Comparison of ENCODE assay signal across 8 cellular contexts in the genomic region with DNA sequence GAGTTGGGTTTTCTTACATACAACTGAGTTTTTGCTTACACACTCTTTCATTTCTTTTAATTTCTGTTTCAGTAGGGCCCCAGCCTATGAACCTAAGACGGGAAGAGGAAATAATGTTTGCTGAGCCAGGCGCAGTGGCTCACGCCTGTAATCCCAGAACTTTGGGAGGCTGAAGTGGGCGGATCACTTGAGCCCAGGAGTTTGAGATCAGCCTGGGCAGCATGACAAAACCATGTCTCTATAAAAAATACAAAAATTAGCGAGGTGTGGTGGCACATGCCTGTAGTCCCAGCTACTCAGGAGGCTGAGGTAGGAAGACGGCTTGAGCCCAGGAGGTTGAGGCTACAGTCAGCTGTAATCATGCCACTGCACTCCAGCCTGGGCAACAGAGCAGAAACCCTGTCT. TPM values are rescaled to one million over a fixed set of nuclear protein-coding genes. Genes with fewer than 3 reads are reported as not detected.
A peak's percentile ranks its signal among the peaks of the same experiment; 100 is the strongest.
DNase-seq lines count a peak whose midpoint lies in the region; ATAC-seq and TF ChIP-seq lines count a peak whose summit lies in the region.
"Not testable (repeated sequence)": the region's sequence is repeated elsewhere in the genome, so short reads cannot be mapped to it uniquely, and the experiment has no call there.

No MANE protein-coding gene starts in this region.

- not testable (repeated sequence) for H3K9me3 Mint-ChIP-seq in osteocyte (ENCODE audit: unreplicated experiment); type B pancreatic cell

- H3K4me3 ChIP-seq in RWPE2 (ENCODE audit: severe bottlenecking); right cardiac atrium (ENCODE audit: low read length): not testable (repeated sequence)

- H3K27ac Mint-ChIP-seq in osteocyte (ENCODE audit: unreplicated experiment), result peak overlapping the region; percentile 99
- peak overlapping the region; percentile 98 for H3K27ac Mint-ChIP-seq in type B pancreatic cell

- peaks cover 46% of the 10 kb centered on the region for H3K4me1 ChIP-seq in RWPE2 (ENCODE audit: insufficient read depth, poor library complexity, severe bottlenecking)
- H3K4me1 ChIP-seq in right cardiac atrium (ENCODE audit: control insufficient read depth, insufficient read depth, low read length), result peaks cover 19% of the 10 kb centered on the region

- intact Hi-C loops in right cardiac atrium (cut with DNase I), result not testable (repeated sequence)

- not testable (repeated sequence) for H3K36me3 Mint-ChIP-seq in osteocyte (ENCODE audit: unreplicated experiment); type B pancreatic cell

- not testable (repeated sequence) for DNase-seq in RWPE2 (ENCODE audit: low spot score); caudate nucleus (lab: John Stamatoyannopoulos, UW); osteocyte (ENCODE audit: extremely low spot score, unreplicated experiment); type B pancreatic cell (ENCODE audit: extremely low spot score, unreplicated experiment)
- peak; percentile 62 to 79 (median 73) for DNase-seq in right cardiac atrium

- H3K9me3 ChIP-seq in RWPE2 (ENCODE audit: severe bottlenecking); right cardiac atrium (ENCODE audit: control insufficient read depth, low read length): not testable (repeated sequence)

- WGBS in right cardiac atrium, result 25% methylated on average over 6 of the region's 6 CpGs

- H3K4me3 Mint-ChIP-seq in osteocyte (ENCODE audit: unreplicated experiment) (peak overlapping the region; percentile 9), type B pancreatic cell (peak overlapping the region; percentile 5)

- H3K27me3 ChIP-seq in RWPE2 (ENCODE audit: insufficient read depth, poor library complexity, severe bottlenecking); right cardiac atrium (ENCODE audit: control insufficient read depth, insufficient read depth): not testable (repeated sequence)

- H3K27me3 Mint-ChIP-seq in osteocyte (ENCODE audit: unreplicated experiment); type B pancreatic cell: not testable (repeated sequence)

- not testable (repeated sequence) for TF ChIP-seq CTCF in RWPE2 (IDR thresholded peaks at IDR 0.05; ENCODE audit: poor library complexity, severe bottlenecking); osteocyte (IDR thresholded peaks at IDR 0.05); type B pancreatic cell (conservative IDR thresholded peaks at IDR 0.05)

- peak overlapping the region; percentile 90 for H3K27ac ChIP-seq in RWPE2 (ENCODE audit: poor library complexity, severe bottlenecking)
- peak overlapping the region; percentile 42 for H3K27ac ChIP-seq in caudate nucleus (ENCODE audit: low read depth, low read length)
- H3K27ac ChIP-seq in right cardiac atrium (ENCODE audit: low read length), result peak overlapping the region; percentile 96

- peaks cover 50% of the 10 kb centered on the region for H3K4me1 Mint-ChIP-seq in osteocyte (ENCODE audit: unreplicated experiment)
- peaks cover 51% of the 10 kb centered on the region for H3K4me1 Mint-ChIP-seq in type B pancreatic cell (ENCODE audit: unreplicated experiment)

- not testable (repeated sequence) for H3K36me3 ChIP-seq in RWPE2 (ENCODE audit: low read depth)

- ATAC-seq in GM18519 (IDR thresholded peaks at IDR 0.05; ENCODE audit: low FRiP score, unreplicated experiment) (peak; percentile 23), GM21737 (IDR thresholded peaks at IDR 0.05; ENCODE audit: unreplicated experiment) (peak; percentile 37), HG03196 (IDR thresholded peaks at IDR 0.05; ENCODE audit: unreplicated experiment) (peak; percentile 24), right cardiac atrium (peak; percentile 59 to 63)
- ATAC-seq in RWPE2 (ENCODE audit: low read depth), result not testable (repeated sequence)

RNA-seq across cellular contexts. Expression of gene IFIT3, which starts 23.1 kb away (rescaled TPM):
- 10 to 100 TPM in 3 of 4 donors, 1 to 10 TPM in 1; 8.1 to 14.9 (median 13.7) TPM for total RNA-seq in right cardiac atrium
- polyA plus RNA-seq in right cardiac atrium, result 10.2 TPM
- total RNA-seq in osteocyte, result 19.9 and 22.7 TPM in 2 replicates
- total RNA-seq in type B pancreatic cell (ENCODE audit: low replicate concordance), result 4.9 and 9.4 TPM in 2 replicates

RNA-seq across cellular contexts. Expression of gene IFIT1B, which starts 26.9 kb away (rescaled TPM):
- total RNA-seq in right cardiac atrium, result not detected
- not detected for polyA plus RNA-seq in right cardiac atrium
- not detected in 2 replicates for total RNA-seq in osteocyte
- not detected in 2 replicates for total RNA-seq in type B pancreatic cell (ENCODE audit: low replicate concordance)

RNA-seq across cellular contexts. Expression of gene IFIT1, which starts 41.5 kb away (rescaled TPM):
- total RNA-seq in right cardiac atrium (10 to 100 TPM; 12.6 to 41.2 (median 29.0) TPM), osteocyte (20.4 and 21.5 TPM in 2 replicates), type B pancreatic cell (ENCODE audit: low replicate concordance) (4.4 and 6.0 TPM in 2 replicates)
- polyA plus RNA-seq in right cardiac atrium, result 35.9 TPM

RNA-seq across cellular contexts. Expression of gene IFIT2, which starts 49.1 kb away (rescaled TPM):
- 1 to 10 TPM; 3.2 to 8.7 (median 6.6) TPM for total RNA-seq in right cardiac atrium
- polyA plus RNA-seq in right cardiac atrium, result 4.2 TPM
- total RNA-seq in osteocyte, result 8.8 and 11.0 TPM in 2 replicates
- total RNA-seq in type B pancreatic cell (ENCODE audit: low replicate concordance), result 1.3 and 1.4 TPM in 2 replicates

Comparison
In these comparisons a context has a peak if more than half of its experiments do, and no peak if none do; other contexts are left out.
1. H3K27ac ChIP-seq: peak in every context shown above with its lines; median percentile 96 in right cardiac atrium; 90 in RWPE2; 42 in caudate nucleus.